In the genomic region with DNA sequence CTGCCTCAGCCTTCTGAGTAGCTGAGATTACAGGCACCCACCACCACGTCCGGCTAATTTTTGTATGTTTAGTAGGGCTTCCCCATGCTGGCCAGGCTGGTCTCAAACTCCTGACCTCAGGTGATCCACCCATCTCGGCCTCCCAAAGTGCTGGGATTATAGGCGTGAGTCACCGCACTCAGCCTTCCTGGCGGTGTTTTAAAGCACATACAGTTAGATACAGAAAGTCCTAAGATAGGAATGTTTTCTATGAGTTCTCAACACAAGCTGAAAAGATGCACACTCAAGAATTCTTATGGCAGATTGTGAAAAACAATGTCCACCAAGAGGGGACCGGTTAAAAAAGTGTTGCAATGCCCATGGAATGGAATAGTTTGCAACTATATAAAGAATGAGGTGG, we compare ENCODE assay signal across 2 cellular contexts.
TF ChIP-seq lines count a peak whose summit lies in the region.
"Not testable (repeated sequence)": the region's sequence is repeated elsewhere in the genome, so short reads cannot be mapped to it uniquely, and the experiment has no call there.

No MANE protein-coding gene starts in this region.

TF ChIP-seq in A549, 52 proteins besides CTCF, POLR2A, EP300 and RAD21:
- not testable (repeated sequence) for TF ChIP-seq FOSL2 (IDR thresholded peaks at IDR 0.05)
- 0 out of 2 replicates have a peak, but pooled peaks have one; percentile 10 for TF ChIP-seq FOSL2 (CRISPR knock-in tag; IDR thresholded peaks at IDR 0.05)
TF ChIP-seq in A549: peak in this region for 1; not testable (repeated sequence) for 51.

TF ChIP-seq in HCT116, 20 proteins besides CTCF, POLR2A, EP300 and RAD21:
- peak; percentile 39 for TF ChIP-seq JUND (IDR thresholded peaks at IDR 0.05)
- peak; percentile 24; the same call in 1 of the 2 replicates for TF ChIP-seq FOSL1 (IDR thresholded peaks at IDR 0.05; ENCODE audit: low read depth)
